ENCODE assay signal across 16 cellular contexts in the genomic region with DNA sequence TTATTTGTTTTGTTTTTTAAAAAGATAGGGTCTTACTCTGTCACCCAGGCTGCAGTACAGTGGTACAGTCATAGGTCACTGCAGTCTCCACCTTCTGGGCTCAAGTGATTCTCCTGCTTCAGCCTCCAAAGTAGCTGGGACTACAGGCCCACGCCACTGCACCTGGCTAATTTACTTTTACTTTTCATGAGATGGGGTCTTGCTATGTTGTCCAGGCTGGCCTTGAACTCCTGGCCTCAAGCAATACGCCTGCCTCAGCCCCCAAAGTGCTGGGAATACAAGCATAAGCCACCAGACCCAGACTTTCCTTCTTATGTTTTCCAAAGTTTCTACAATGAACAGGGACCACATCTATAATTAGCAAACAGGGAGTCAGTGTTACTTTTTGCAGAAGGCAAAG.
"Had no signal": no experiment of that assay in that cellular context is flagged by ENCODE, and none has a peak within 500 bp of the region (broad histone marks: within the 10 kb centered on the region; RNA-seq: fewer than 3 reads in every experiment).

No MANE protein-coding gene starts in this region.

- H3K27ac ChIP-seq: hepatocyte, left ventricle myocardium inferior, prostate gland, SK-N-MC, suprapubic skin had no signal

- H3K4me3 ChIP-seq: hepatocyte, left ventricle myocardium inferior, prostate gland, SK-N-MC, skin epidermis, suprapubic skin had no signal

- H2AFZ ChIP-seq: hepatocyte had no signal

- H3K9me3 Mint-ChIP-seq: activated CD4-positive, alpha-beta memory T cell treated with anti-CD3 and anti-CD28 coated beads for 36 hours; activated T-helper 2 cell treated with anti-CD3 and anti-CD28 coated beads, Interferon-gamma antibody, Interleukin-2, Interleukin-4, amounts not matched to agents 10 μg/mL and 5 μg/mL and 100 μg/mL, durations not matched to agents 14 hours and 24 hours and 36 hours had no signal

- H3K4me2 ChIP-seq: hepatocyte had no signal

- H3K27ac Mint-ChIP-seq: activated CD4-positive, alpha-beta memory T cell treated with anti-CD3 and anti-CD28 coated beads for 36 hours; activated T-helper 2 cell treated with anti-CD3 and anti-CD28 coated beads, Interferon-gamma antibody, Interleukin-2, Interleukin-4, amounts not matched to agents 10 μg/mL and 5 μg/mL and 100 μg/mL, durations not matched to agents 14 hours and 24 hours and 36 hours; type B pancreatic cell had no signal

- H3K4me1 ChIP-seq: prostate gland, suprapubic skin had no signal

- DNase-seq: activated CD4-positive, alpha-beta memory T cell treated with anti-CD3 and anti-CD28 coated beads for 36 hours; activated naive CD4-positive, alpha-beta T cell treated with anti-CD3 and anti-CD28 coated beads, Interleukin-2, amount 50 U/mL, for 16 hours; left ventricle myocardium inferior; mesenchymal stem cell; right cardiac atrium; stimulated activated CD4-positive, alpha-beta T cell treated with anti-CD3 and anti-CD28 coated beads, Interleukin-4, amount 100 ng/mL, for 24 hours; stimulated activated naive CD8-positive, alpha-beta T cell treated with anti-CD3 and anti-CD28 coated beads, Interleukin-15, Interleukin-2, amounts not matched to agents 100 U/mL and 50 U/mL, for 24 hours; T1000 had no signal

- ATAC-seq: esophagus mucosa; right cardiac atrium; stimulated activated naive CD8-positive, alpha-beta T cell treated with anti-CD3 and anti-CD28 coated beads, Interleukin-15, Interleukin-2, amounts not matched to agents 100 U/mL and 50 U/mL, for 24 hours had no signal

- H3K27me3 Mint-ChIP-seq: activated CD4-positive, alpha-beta memory T cell treated with anti-CD3 and anti-CD28 coated beads for 36 hours had no signal

- H3K36me3 ChIP-seq: prostate gland had no signal

- H3K79me2 ChIP-seq: hepatocyte had no signal

- H3K4me3 Mint-ChIP-seq: activated CD4-positive, alpha-beta memory T cell treated with anti-CD3 and anti-CD28 coated beads for 36 hours; type B pancreatic cell had no signal

- H3K27me3 ChIP-seq: hepatocyte, suprapubic skin had no signal
